In genomic region chr1:235336903-235337302, GRCh38 we compare ENCODE assay signal across 9 cellular contexts. TPM values are rescaled to one million over a fixed set of nuclear protein-coding genes. Genes with fewer than 3 reads are reported as not detected.
DNase-seq lines count a peak whose midpoint lies in the region; ATAC-seq and TF ChIP-seq lines count a peak whose summit lies in the region.
"Had no signal": no experiment of that assay in that cellular context is flagged by ENCODE, and none has a peak within 500 bp of the region (broad histone marks: within the 10 kb centered on the region; RNA-seq: fewer than 3 reads in every experiment).

No MANE protein-coding gene starts in this region.

- H3K9me3 ChIP-seq in PC-3 (ENCODE audit: low read length) (no peaks in the 10 kb centered on the region), gastrocnemius medialis (no peaks in the 10 kb centered on the region)

- H3K27me3 ChIP-seq in PC-3 (ENCODE audit: low read length) (no peaks in the 10 kb centered on the region), gastrocnemius medialis (no peaks in the 10 kb centered on the region)

- ATAC-seq in activated CD4-positive, alpha-beta T cell treated with anti-CD3 and anti-CD28 coated beads for 36 hours = peak; percentile 96
- no peak for ATAC-seq in PC-3
- no peak for ATAC-seq in gastrocnemius medialis

- TF ChIP-seq POLR2A in gastrocnemius medialis (IDR thresholded peaks at IDR 0.05) = no peak

- no peaks in the 10 kb centered on the region for H3F3A ChIP-seq in PC-3 (ENCODE audit: low read length, unreplicated experiment)

- H3K4me1 Mint-ChIP-seq in activated CD4-positive, alpha-beta T cell treated with anti-CD3 and anti-CD28 coated beads for 36 hours = peaks cover 29% of the 10 kb centered on the region
- peaks cover 21% of the 10 kb centered on the region for H3K4me1 Mint-ChIP-seq in T-helper 2 cell treated with Interferon-gamma antibody and Interleukin-4, amounts not matched to agents 5 μg/mL and 100 μg/mL, for 36 hours (ENCODE audit: low read depth)
- H3K4me1 Mint-ChIP-seq in progenitor cell of endocrine pancreas (ENCODE audit: low read depth) = peaks cover 8% of the 10 kb centered on the region

- DNase-seq in activated CD4-positive, alpha-beta T cell treated with anti-CD3 and anti-CD28 coated beads for 36 hours = peak; percentile 24
- no peak for DNase-seq in activated CD4-positive, alpha-beta T cell treated with anti-CD3 and anti-CD28 coated beads, Interleukin-2, amount 50 U/mL, for 1 hour
- no peak for DNase-seq in T-helper 2 cell treated with Interferon-gamma antibody and Interleukin-4, amounts not matched to agents 5 μg/mL and 100 μg/mL, for 36 hours (ENCODE audit: low spot score)
- DNase-seq in glomerular visceral epithelial cell (ENCODE audit: extremely low spot score) = peak; percentile 45
- no peak for DNase-seq in progenitor cell of endocrine pancreas (ENCODE audit: low spot score, unreplicated experiment)
- DNase-seq in PC-3 = no peak
- DNase-seq in gastrocnemius medialis = no peak
- DNase-seq in Kasumi-1 (lab: John Stamatoyannopoulos, UW) = no peak
- DNase-seq: NCI-H1092 had no signal

- peak overlapping the region; percentile 77 for H3K27ac Mint-ChIP-seq in activated CD4-positive, alpha-beta T cell treated with anti-CD3 and anti-CD28 coated beads for 36 hours
- H3K27ac Mint-ChIP-seq in T-helper 2 cell treated with Interferon-gamma antibody and Interleukin-4, amounts not matched to agents 5 μg/mL and 100 μg/mL, for 36 hours = peak overlapping the region; percentile 78
- peak overlapping the region; percentile 19 for H3K27ac Mint-ChIP-seq in progenitor cell of endocrine pancreas

- in situ Hi-C loops in gastrocnemius medialis (cut with MboI; ENCODE audit: low sequenced_read_pairs in 4 of 4) = no loop called here

- no peaks in the 10 kb centered on the region for H3K9me2 ChIP-seq in PC-3 (replicated peaks; ENCODE audit: low read length)

- H4K20me1 ChIP-seq in PC-3 (ENCODE audit: low read length) = no peaks in the 10 kb centered on the region

- H3K36me3 Mint-ChIP-seq in activated CD4-positive, alpha-beta T cell treated with anti-CD3 and anti-CD28 coated beads for 36 hours (ENCODE audit: low read depth) = peaks cover 20% of the 10 kb centered on the region
- peaks cover 11% of the 10 kb centered on the region for H3K36me3 Mint-ChIP-seq in T-helper 2 cell treated with Interferon-gamma antibody and Interleukin-4, amounts not matched to agents 5 μg/mL and 100 μg/mL, for 36 hours (ENCODE audit: low read depth)
- H3K36me3 Mint-ChIP-seq in progenitor cell of endocrine pancreas (ENCODE audit: insufficient read depth) = peaks cover 13% of the 10 kb centered on the region

- H3K27me3 Mint-ChIP-seq in activated CD4-positive, alpha-beta T cell treated with anti-CD3 and anti-CD28 coated beads for 36 hours = no peaks in the 10 kb centered on the region
- H3K27me3 Mint-ChIP-seq in T-helper 2 cell treated with Interferon-gamma antibody and Interleukin-4, amounts not matched to agents 5 μg/mL and 100 μg/mL, for 36 hours (ENCODE audit: low read depth) = no peaks in the 10 kb centered on the region
- no peaks in the 10 kb centered on the region for H3K27me3 Mint-ChIP-seq in progenitor cell of endocrine pancreas

- TF ChIP-seq CTCF in progenitor cell of endocrine pancreas (IDR thresholded peaks at IDR 0.05; ENCODE audit: unreplicated experiment) (no peak), PC-3 (conservative IDR thresholded peaks at IDR 0.05; ENCODE audit: low read depth, low read length) (no peak), gastrocnemius medialis (IDR thresholded peaks at IDR 0.05 in 4 of 5, conservative IDR thresholded peaks at IDR 0.05 in 1 of 5) (no peak)

- H3K4me3 ChIP-seq in PC-3 (ENCODE audit: low read length) (no peak overlapping the region), gastrocnemius medialis (no peak overlapping the region)

- no peak overlapping the region for H3K27ac ChIP-seq in PC-3 (ENCODE audit: low read length)
- no peak overlapping the region for H3K27ac ChIP-seq in gastrocnemius medialis

- no peak overlapping the region for H3K4me2 ChIP-seq in PC-3 (ENCODE audit: low read length)

- no peaks in the 10 kb centered on the region for H3K9me3 Mint-ChIP-seq in activated CD4-positive, alpha-beta T cell treated with anti-CD3 and anti-CD28 coated beads for 36 hours (ENCODE audit: low read depth)
- no peaks in the 10 kb centered on the region for H3K9me3 Mint-ChIP-seq in T-helper 2 cell treated with Interferon-gamma antibody and Interleukin-4, amounts not matched to agents 5 μg/mL and 100 μg/mL, for 36 hours
- no peaks in the 10 kb centered on the region for H3K9me3 Mint-ChIP-seq in progenitor cell of endocrine pancreas (ENCODE audit: low read depth)

- peak overlapping the region; percentile 23 for H3K4me3 Mint-ChIP-seq in activated CD4-positive, alpha-beta T cell treated with anti-CD3 and anti-CD28 coated beads for 36 hours
- peak overlapping the region; percentile 66 for H3K4me3 Mint-ChIP-seq in T-helper 2 cell treated with Interferon-gamma antibody and Interleukin-4, amounts not matched to agents 5 μg/mL and 100 μg/mL, for 36 hours
- H3K4me3 Mint-ChIP-seq in progenitor cell of endocrine pancreas (ENCODE audit: low read depth) = no peak overlapping the region

- POLR2A ChIA-PET in activated CD4-positive, alpha-beta T cell treated with anti-CD3 and anti-CD28 coated beads for 36 hours (lab: Charles Lee) = no interaction called here
- POLR2A ChIA-PET in PC-3 (lab: Charles Lee; ENCODE audit: unreplicated experiment) = no interaction called here

- intact Hi-C loops in activated CD4-positive, alpha-beta T cell treated with anti-CD3 and anti-CD28 coated beads for 36 hours (cut with DNase I, micrococcal nuclease) = no loop called here
- intact Hi-C loops in PC-3 (cut with micrococcal nuclease) (no loop called here), gastrocnemius medialis (cut with DNase I; ENCODE audit: low total_unique reads) (no loop called here)

- H3K4me1 ChIP-seq in PC-3 (ENCODE audit: insufficient read depth, low read length) (peaks cover 7% of the 10 kb centered on the region; the same call in 1 of the 2 replicates), gastrocnemius medialis (peaks cover 6 to 9% of the 10 kb centered on the region in 2 donors)

- peaks cover 20% of the 10 kb centered on the region for H3K79me2 ChIP-seq in PC-3 (ENCODE audit: low read length)

- CTCF ChIA-PET in activated CD4-positive, alpha-beta T cell treated with anti-CD3 and anti-CD28 coated beads for 36 hours (lab: Charles Lee) = no interaction called here
- CTCF ChIA-PET in PC-3 (lab: Charles Lee) = no interaction called here

- H3K9ac ChIP-seq in PC-3 (ENCODE audit: low read length) = no peak overlapping the region

- no peak overlapping the region for H2AFZ ChIP-seq in PC-3 (ENCODE audit: low read length)

- no TSS peak for BruUV-seq in PC-3 (replicated peaks; lab: Mats Ljungman, UMichigan)

- H3K36me3 ChIP-seq in PC-3 (ENCODE audit: low read depth, low read length) (no peaks in the 10 kb centered on the region), gastrocnemius medialis (peaks cover 3 to 37% of the 10 kb centered on the region in 2 donors)

RNA-seq across cellular contexts. Expression of gene GGPS1, which starts 8.5 kb away (rescaled TPM):
- total RNA-seq in activated CD4-positive, alpha-beta T cell treated with anti-CD3 and anti-CD28 coated beads for 36 hours = 10 to 100 TPM; 35.6 to 37.4 TPM
- total RNA-seq in progenitor cell of endocrine pancreas (43.3 and 50.6 TPM in 2 replicates), PC-3 (2014; rRNA removed) (9.3 and 17.4 TPM in 2 replicates), gastrocnemius medialis (10 to 100 TPM; 14.5 to 21.9 (median 17.7) TPM)

RNA-seq across cellular contexts. Expression of gene ARID4B, which starts 8.9 kb away (rescaled TPM):
- total RNA-seq in activated CD4-positive, alpha-beta T cell treated with anti-CD3 and anti-CD28 coated beads for 36 hours = 10 to 100 TPM; 38.6 to 42.9 TPM
- 66.5 and 68.8 TPM in 2 replicates for total RNA-seq in progenitor cell of endocrine pancreas
- total RNA-seq in PC-3 (2014; rRNA removed) = 14.0 and 16.8 TPM in 2 replicates
- 10 to 100 TPM; 11.5 to 18.8 (median 16.5) TPM for total RNA-seq in gastrocnemius medialis

RNA-seq across cellular contexts. Expression of gene TBCE, which starts 30.3 kb away (rescaled TPM):
- 10 to 100 TPM; 22.3 to 26.1 TPM for total RNA-seq in activated CD4-positive, alpha-beta T cell treated with anti-CD3 and anti-CD28 coated beads for 36 hours
- 37.5 and 40.7 TPM in 2 replicates for total RNA-seq in progenitor cell of endocrine pancreas
- total RNA-seq in PC-3 (2014; rRNA removed) = 31.8 and 41.0 TPM in 2 replicates
- total RNA-seq in gastrocnemius medialis = 10 to 100 TPM; 24.4 to 47.6 (median 29.2) TPM

Comparison
In these comparisons a context has a peak if more than half of its experiments do, and no peak if none do; other contexts are left out.
1. DNase-seq: peak in activated CD4-positive, alpha-beta T cell treated with anti-CD3 and anti-CD28 coated beads for 36 hours (single experiment) and glomerular visceral epithelial cell (single experiment); none in activated CD4-positive, alpha-beta T cell treated with anti-CD3 and anti-CD28 coated beads, Interleukin-2, amount 50 U/mL, for 1 hour (single experiment), T-helper 2 cell treated with Interferon-gamma antibody and Interleukin-4, amounts not matched to agents 5 μg/mL and 100 μg/mL, for 36 hours (single experiment), progenitor cell of endocrine pancreas (single experiment), PC-3 (single experiment), gastrocnemius medialis (0 of 2) and Kasumi-1 (0 of 2).
2. H3K27ac Mint-ChIP-seq: peak in every context shown above with its lines; median percentile 78 in T-helper 2 cell treated with Interferon-gamma antibody and Interleukin-4, amounts not matched to agents 5 μg/mL and 100 μg/mL, for 36 hours; 77 in activated CD4-positive, alpha-beta T cell treated with anti-CD3 and anti-CD28 coated beads for 36 hours; 19 in progenitor cell of endocrine pancreas.